19 cellular contexts compared by ENCODE assay signal in genomic region chr18:40109251-40110049, GRCh38.
DNase-seq lines count a peak whose midpoint lies in the region; ATAC-seq and TF ChIP-seq lines count a peak whose summit lies in the region.
"Had no signal": no experiment of that assay in that cellular context is flagged by ENCODE, and none has a peak within 500 bp of the region (broad histone marks: within the 10 kb centered on the region; RNA-seq: fewer than 3 reads in every experiment).

No MANE protein-coding gene starts in this region.

- POLR2A ChIA-PET in CD8-positive, alpha-beta T cell (lab: Charles Lee) = no interaction called here

- H3K27me3 ChIP-seq in CD8-positive, alpha-beta T cell (ENCODE audit: insufficient read depth, low read length) = no peaks in the 10 kb centered on the region
- H3K27me3 ChIP-seq: brain microvascular endothelial cell had no signal

- peaks cover 0 to 4% of the 10 kb centered on the region in 2 donors for H3K36me3 Mint-ChIP-seq in activated naive CD4-positive, alpha-beta T cell treated with anti-CD3 and anti-CD28 coated beads, Interleukin-2, amount 50 U/mL, for 72 hours
- no peaks in the 10 kb centered on the region for H3K36me3 Mint-ChIP-seq in CD8-positive, alpha-beta T cell
- H3K36me3 Mint-ChIP-seq: activated naive CD8-positive, alpha-beta T cell treated with anti-CD3 and anti-CD28 coated beads for 36 hours had no signal

- no peak for TF ChIP-seq CTCF in CD8-positive, alpha-beta T cell (IDR thresholded peaks at IDR 0.05)
- no peak for TF ChIP-seq CTCF in coronary artery (IDR thresholded peaks at IDR 0.05)

- H3K9me3 ChIP-seq in CD8-positive, alpha-beta T cell (ENCODE audit: low read length) = no peaks in the 10 kb centered on the region
- H3K9me3 ChIP-seq: left ventricle myocardium inferior had no signal

- no peaks in the 10 kb centered on the region for H3K36me3 ChIP-seq in CD8-positive, alpha-beta T cell (ENCODE audit: insufficient read depth, low read length)
- H3K36me3 ChIP-seq: brain microvascular endothelial cell, left ventricle myocardium inferior had no signal

- intact Hi-C loops in CD8-positive, alpha-beta T cell (cut with DNase I, micrococcal nuclease) = no loop called here

- H3K4me1 Mint-ChIP-seq in CD8-positive, alpha-beta T cell (ENCODE audit: low read depth) = no peaks in the 10 kb centered on the region
- H3K4me1 Mint-ChIP-seq: activated CD4-positive, alpha-beta memory T cell treated with anti-CD3 and anti-CD28 coated beads, Interleukin-2, amount 10 ng/mL, durations not matched to agents 7 days and 5 days; activated naive CD8-positive, alpha-beta T cell treated with anti-CD3 and anti-CD28 coated beads for 36 hours had no signal

- H3K4me1 ChIP-seq in CD8-positive, alpha-beta T cell (ENCODE audit: insufficient read depth, low read length) = no peaks in the 10 kb centered on the region
- H3K4me1 ChIP-seq: left ventricle myocardium inferior had no signal

- no peaks in the 10 kb centered on the region for H3K27me3 Mint-ChIP-seq in CD8-positive, alpha-beta T cell (ENCODE audit: low read depth)
- H3K27me3 Mint-ChIP-seq: activated CD4-positive, alpha-beta memory T cell treated with anti-CD3 and anti-CD28 coated beads, Interleukin-2, amount 10 ng/mL, durations not matched to agents 7 days and 5 days; activated naive CD8-positive, alpha-beta T cell treated with anti-CD3 and anti-CD28 coated beads for 36 hours had no signal

- no peak overlapping the region for H3K27ac ChIP-seq in CD8-positive, alpha-beta T cell (ENCODE audit: low read depth, low read length)
- no peak overlapping the region for H3K27ac ChIP-seq in coronary artery
- H3K27ac ChIP-seq: brain microvascular endothelial cell, left ventricle myocardium inferior had no signal

- no peak overlapping the region for H3K4me3 ChIP-seq in CD8-positive, alpha-beta T cell (ENCODE audit: low read depth, low read length)
- no peak overlapping the region for H3K4me3 ChIP-seq in coronary artery
- H3K4me3 ChIP-seq: left ventricle myocardium inferior had no signal

- H3K4me3 Mint-ChIP-seq in CD8-positive, alpha-beta T cell = no peak overlapping the region
- H3K4me3 Mint-ChIP-seq: activated CD4-positive, alpha-beta memory T cell treated with anti-CD3 and anti-CD28 coated beads, Interleukin-2, amount 10 ng/mL, durations not matched to agents 7 days and 5 days; activated naive CD8-positive, alpha-beta T cell treated with anti-CD3 and anti-CD28 coated beads for 36 hours had no signal

- peak; percentile 51 for ATAC-seq in HG03066 (IDR thresholded peaks at IDR 0.05; ENCODE audit: low read depth, unreplicated experiment)
- ATAC-seq in activated naive CD4-positive, alpha-beta T cell treated with anti-CD3 and anti-CD28 coated beads, Interleukin-2, amount 50 U/mL, for 72 hours = no peak
- no peak for ATAC-seq in CD8-positive, alpha-beta T cell

- peaks cover 22 to 25% of the 10 kb centered on the region in 2 donors for H3K9me3 Mint-ChIP-seq in activated naive CD4-positive, alpha-beta T cell treated with anti-CD3 and anti-CD28 coated beads, Interleukin-2, amount 50 U/mL, for 72 hours
- H3K9me3 Mint-ChIP-seq in CD8-positive, alpha-beta T cell = peaks cover 6% of the 10 kb centered on the region

- H3K27ac Mint-ChIP-seq in activated naive CD4-positive, alpha-beta T cell treated with anti-CD3 and anti-CD28 coated beads, Interleukin-2, amount 50 U/mL, for 72 hours = no peak overlapping the region
- no peak overlapping the region for H3K27ac Mint-ChIP-seq in CD8-positive, alpha-beta T cell
- H3K27ac Mint-ChIP-seq: activated CD4-positive, alpha-beta memory T cell treated with anti-CD3 and anti-CD28 coated beads, Interleukin-2, amount 10 ng/mL, durations not matched to agents 7 days and 5 days; activated naive CD8-positive, alpha-beta T cell treated with anti-CD3 and anti-CD28 coated beads for 36 hours had no signal

- peak; percentile 64 for DNase-seq in DMS153 treated with DMSO at 0.1 percent for 48 hours (lab: John Stamatoyannopoulos, UW; ENCODE audit: unreplicated experiment)
- DNase-seq in NCI-H345 treated with DMSO at 0.1 percent for 48 hours (lab: John Stamatoyannopoulos, UW; ENCODE audit: unreplicated experiment) = peak; percentile 6
- peak; percentile 21 for DNase-seq in kidney glomerular epithelial cell (lab: John Stamatoyannopoulos, UW)
- DNase-seq in activated naive CD4-positive, alpha-beta T cell treated with anti-CD3 and anti-CD28 coated beads, Interleukin-2, amount 50 U/mL, for 72 hours (ENCODE audit: low spot score in 2 of 2) = no peak
- no peak for DNase-seq in NCI-H1694 treated with DMSO at 0.1 percent for 48 hours (lab: John Stamatoyannopoulos, UW)
- DNase-seq in CD8-positive, alpha-beta T cell = no peak
- DNase-seq in coronary artery (ENCODE audit: low spot score) = no peak
- DNase-seq: activated CD4-positive, alpha-beta memory T cell treated with anti-CD3 and anti-CD28 coated beads, Interleukin-2, amount 10 ng/mL, durations not matched to agents 7 days and 5 days; activated naive CD8-positive, alpha-beta T cell treated with anti-CD3 and anti-CD28 coated beads for 36 hours; activated T-cell treated with anti-CD3 and anti-CD28 coated beads, Interleukin-2, amount 50 U/mL, for 48 hours; brain microvascular endothelial cell; cortex of kidney; foreskin melanocyte; GOT3; KBM-7; left ventricle myocardium inferior; NCI-H1105; NK-92 treated with Interleukin-12 subunit alpha and Interleukin-12 subunit beta, amount 100 ng/mL, for 24 hours had no signal

- CTCF ChIA-PET in CD8-positive, alpha-beta T cell (lab: Charles Lee) = no interaction called here

Comparison
In these comparisons a context has a peak if more than half of its experiments do, and no peak if none do; other contexts are left out.
1. DNase-seq: peak in DMS153 treated with DMSO at 0.1 percent for 48 hours (single experiment), NCI-H345 treated with DMSO at 0.1 percent for 48 hours (single experiment) and kidney glomerular epithelial cell (single experiment); none in activated naive CD4-positive, alpha-beta T cell treated with anti-CD3 and anti-CD28 coated beads, Interleukin-2, amount 50 U/mL, for 72 hours (0 of 2), NCI-H1694 treated with DMSO at 0.1 percent for 48 hours (single experiment), CD8-positive, alpha-beta T cell (0 of 7) and coronary artery (single experiment).